8 cellular contexts compared by ENCODE assay signal in genomic region chr19:7340959-7341837, GRCh38. TPM values are rescaled to one million over a fixed set of nuclear protein-coding genes. Genes with fewer than 3 reads are reported as not detected.
DNase-seq lines count a peak whose midpoint lies in the region; ATAC-seq and TF ChIP-seq lines count a peak whose summit lies in the region.

No MANE protein-coding gene starts in this region.

- CTCF ChIA-PET in CD8-positive, alpha-beta memory T cell (lab: Charles Lee): interaction anchor here (0.6 to 3.4 kb wide), 16 partner anchors 9 to 272 kb away, joined by 3 to 31 read pairs (median 4); partner anchors contain the start of gene ZNF557
- CTCF ChIA-PET in PC-3 (lab: Charles Lee): interaction anchor here (0.5 to 1.7 kb wide), 6 partner anchors 13 to 601 kb away, joined by 3 to 11 read pairs (median 6); no protein-coding TSS in a partner anchor

- DNase-seq in CD8-positive, alpha-beta memory T cell: peak; percentile 63 to 85 (median 78)
- DNase-seq in HUDEP-2 (lab: John Stamatoyannopoulos, UW; ENCODE audit: unreplicated experiment in 76 of 76): peak in 64 of 76 experiments; percentile 18 to 84 (median 64)
- peak; percentile 92 for DNase-seq in PC-3
- DNase-seq in activated T-cell treated with anti-CD3 and anti-CD28 coated beads, Interleukin-2, amount 50 U/mL, for 4 hours: peak; percentile 88
- DNase-seq in fibroblast of mammary gland (ENCODE audit: low read depth): peak; percentile 72
- DNase-seq in nephron progenitor cell: peak; percentile 94

- H3K36me3 Mint-ChIP-seq in CD8-positive, alpha-beta memory T cell: peaks cover 0 to 4% (median 0%) of the 10 kb centered on the region in 3 donors
- H3K36me3 Mint-ChIP-seq in activated T-cell treated with anti-CD3 and anti-CD28 coated beads, Interleukin-2, amount 50 U/mL, for 4 hours (ENCODE audit: insufficient read depth): no peaks in the 10 kb centered on the region
- no peaks in the 10 kb centered on the region for H3K36me3 Mint-ChIP-seq in nephron progenitor cell (ENCODE audit: low read depth)
- no peaks in the 10 kb centered on the region for H3K36me3 Mint-ChIP-seq in stimulated activated naive CD8-positive, alpha-beta T cell treated with anti-CD3 and anti-CD28 coated beads, Interleukin-15, Interleukin-2, amounts not matched to agents 100 ng/mL and 50 ng/mL, for 24 hours (ENCODE audit: low read depth)

- H3F3A ChIP-seq in PC-3 (ENCODE audit: low read length, unreplicated experiment): no peaks in the 10 kb centered on the region

- no peak overlapping the region for H3K27ac ChIP-seq in CD8-positive, alpha-beta memory T cell (ENCODE audit: low read depth, low read length)
- no peak overlapping the region for H3K27ac ChIP-seq in PC-3 (ENCODE audit: low read length)

- no peak overlapping the region for H3K4me3 ChIP-seq in CD8-positive, alpha-beta memory T cell (ENCODE audit: low read length)
- peak overlapping the region; percentile 6; the same call in 1 of the 2 replicates for H3K4me3 ChIP-seq in PC-3 (ENCODE audit: low read length)
- H3K4me3 ChIP-seq in fibroblast of mammary gland (ENCODE audit: control insufficient read depth, low read depth, low read length): no peak overlapping the region

- peaks cover 63% of the 10 kb centered on the region for H3K4me1 ChIP-seq in CD8-positive, alpha-beta memory T cell (ENCODE audit: insufficient read depth, low read length)
- 0 out of 2 replicates have a peak, but pooled peaks cover 7% of the 10 kb centered on the region for H3K4me1 ChIP-seq in PC-3 (ENCODE audit: insufficient read depth, low read length)

- H3K9me3 ChIP-seq in CD8-positive, alpha-beta memory T cell (ENCODE audit: low read length): no peaks in the 10 kb centered on the region
- no peaks in the 10 kb centered on the region for H3K9me3 ChIP-seq in PC-3 (ENCODE audit: low read length)

- intact Hi-C loops in PC-3 (cut with micrococcal nuclease): loop anchor here (1.0 to 5.0 kb wide), 3 partner anchors 144 to 239 kb away; no protein-coding TSS in a partner anchor

- no peaks in the 10 kb centered on the region for H3K27me3 ChIP-seq in CD8-positive, alpha-beta memory T cell (ENCODE audit: insufficient read depth, low read length, poor library complexity, severe bottlenecking)
- no peaks in the 10 kb centered on the region; the same call in 1 of the 2 replicates for H3K27me3 ChIP-seq in PC-3 (ENCODE audit: low read length)

- no TSS peak for BruUV-seq in PC-3 (replicated peaks; lab: Mats Ljungman, UMichigan)

- TF ChIP-seq CTCF in PC-3 (conservative IDR thresholded peaks at IDR 0.05; ENCODE audit: low read depth, low read length): peak; percentile 97
- peak; percentile 95 for TF ChIP-seq CTCF in fibroblast of mammary gland (conservative IDR thresholded peaks at IDR 0.05; ENCODE audit: control insufficient read depth, insufficient read depth, low read depth, low read length)
- TF ChIP-seq CTCF in nephron progenitor cell (IDR thresholded peaks at IDR 0.05): peak; percentile 91

- H3K27ac Mint-ChIP-seq in CD8-positive, alpha-beta memory T cell: peak overlapping the region; percentile 61 to 94 (median 77)
- no peak overlapping the region for H3K27ac Mint-ChIP-seq in nephron progenitor cell
- H3K27ac Mint-ChIP-seq in stimulated activated naive CD8-positive, alpha-beta T cell treated with anti-CD3 and anti-CD28 coated beads, Interleukin-15, Interleukin-2, amounts not matched to agents 100 ng/mL and 50 ng/mL, for 24 hours: no peak overlapping the region

- no peak overlapping the region for H3K9ac ChIP-seq in PC-3 (ENCODE audit: low read length)

- H4K20me1 ChIP-seq in PC-3 (ENCODE audit: low read length): no peaks in the 10 kb centered on the region

- H3K36me3 ChIP-seq in CD8-positive, alpha-beta memory T cell (ENCODE audit: insufficient read depth, low read length): no peaks in the 10 kb centered on the region
- no peaks in the 10 kb centered on the region for H3K36me3 ChIP-seq in PC-3 (ENCODE audit: low read depth, low read length)

- POLR2A ChIA-PET in CD8-positive, alpha-beta memory T cell (lab: Charles Lee): interaction anchor here (1.0 kb wide), 1 partner anchor 9 kb away, joined by 3 read pairs; no protein-coding TSS in a partner anchor
- POLR2A ChIA-PET in PC-3 (lab: Charles Lee; ENCODE audit: unreplicated experiment): no interaction called here

- peak overlapping the region; percentile 17 to 64 (median 41) for H3K4me3 Mint-ChIP-seq in CD8-positive, alpha-beta memory T cell
- no peak overlapping the region for H3K4me3 Mint-ChIP-seq in activated T-cell treated with anti-CD3 and anti-CD28 coated beads, Interleukin-2, amount 50 U/mL, for 4 hours
- H3K4me3 Mint-ChIP-seq in nephron progenitor cell: no peak overlapping the region
- H3K4me3 Mint-ChIP-seq in stimulated activated naive CD8-positive, alpha-beta T cell treated with anti-CD3 and anti-CD28 coated beads, Interleukin-15, Interleukin-2, amounts not matched to agents 100 ng/mL and 50 ng/mL, for 24 hours: peak overlapping the region; percentile 35

- H3K79me2 ChIP-seq in PC-3 (ENCODE audit: low read length): no peaks in the 10 kb centered on the region

- H3K9me3 Mint-ChIP-seq in CD8-positive, alpha-beta memory T cell: no peaks in the 10 kb centered on the region
- H3K9me3 Mint-ChIP-seq in activated T-cell treated with anti-CD3 and anti-CD28 coated beads, Interleukin-2, amount 50 U/mL, for 4 hours: no peaks in the 10 kb centered on the region
- H3K9me3 Mint-ChIP-seq in nephron progenitor cell: peaks cover 6% of the 10 kb centered on the region
- H3K9me3 Mint-ChIP-seq in stimulated activated naive CD8-positive, alpha-beta T cell treated with anti-CD3 and anti-CD28 coated beads, Interleukin-15, Interleukin-2, amounts not matched to agents 100 ng/mL and 50 ng/mL, for 24 hours: no peaks in the 10 kb centered on the region

- peak overlapping the region; percentile 60 for H3K4me2 ChIP-seq in PC-3 (ENCODE audit: low read length)

- H3K4me1 Mint-ChIP-seq in CD8-positive, alpha-beta memory T cell: peaks cover 45 to 68% (median 57%) of the 10 kb centered on the region in 3 donors
- peaks cover 48% of the 10 kb centered on the region for H3K4me1 Mint-ChIP-seq in activated T-cell treated with anti-CD3 and anti-CD28 coated beads, Interleukin-2, amount 50 U/mL, for 4 hours (ENCODE audit: low read depth)
- peaks cover 9% of the 10 kb centered on the region for H3K4me1 Mint-ChIP-seq in nephron progenitor cell
- H3K4me1 Mint-ChIP-seq in stimulated activated naive CD8-positive, alpha-beta T cell treated with anti-CD3 and anti-CD28 coated beads, Interleukin-15, Interleukin-2, amounts not matched to agents 100 ng/mL and 50 ng/mL, for 24 hours (ENCODE audit: low read depth): peaks cover 71% of the 10 kb centered on the region

- peak overlapping the region; percentile 85 for H2AFZ ChIP-seq in PC-3 (ENCODE audit: low read length)

- no peaks in the 10 kb centered on the region for H3K9me2 ChIP-seq in PC-3 (replicated peaks; ENCODE audit: low read length)

- H3K27me3 Mint-ChIP-seq in CD8-positive, alpha-beta memory T cell: no peaks in the 10 kb centered on the region
- no peaks in the 10 kb centered on the region for H3K27me3 Mint-ChIP-seq in activated T-cell treated with anti-CD3 and anti-CD28 coated beads, Interleukin-2, amount 50 U/mL, for 4 hours (ENCODE audit: low read depth)
- H3K27me3 Mint-ChIP-seq in nephron progenitor cell (ENCODE audit: low read depth, poor library complexity): peaks cover 34% of the 10 kb centered on the region
- H3K27me3 Mint-ChIP-seq in stimulated activated naive CD8-positive, alpha-beta T cell treated with anti-CD3 and anti-CD28 coated beads, Interleukin-15, Interleukin-2, amounts not matched to agents 100 ng/mL and 50 ng/mL, for 24 hours: no peaks in the 10 kb centered on the region

- ATAC-seq in PC-3: peak; percentile 59
- peak; percentile 15 to 44 for ATAC-seq in activated T-cell treated with anti-CD3 and anti-CD28 coated beads, Interleukin-2, amount 50 U/mL, for 4 hours
- ATAC-seq in GM18511 (IDR thresholded peaks at IDR 0.05; ENCODE audit: unreplicated experiment): no peak

RNA-seq across cellular contexts. Expression of gene ARHGEF18, which starts 7.5 kb away (rescaled TPM):
- 10 to 100 TPM; 51.0 to 53.3 TPM for total RNA-seq in CD8-positive, alpha-beta memory T cell
- polyA plus RNA-seq in CD8-positive, alpha-beta memory T cell: 9.6 TPM
- total RNA-seq in PC-3 (2014; rRNA removed): 65.1 and 66.8 TPM in 2 replicates
- 10 to 100 TPM; 33.2 to 38.6 (median 35.4) TPM for total RNA-seq in activated T-cell treated with anti-CD3 and anti-CD28 coated beads, Interleukin-2, amount 50 U/mL, for 4 hours

RNA-seq across cellular contexts. Expression of gene INSR, which starts 47.0 kb away (rescaled TPM):
- 1 to 10 TPM; 1.2 TPM for total RNA-seq in CD8-positive, alpha-beta memory T cell
- not detected for polyA plus RNA-seq in CD8-positive, alpha-beta memory T cell
- 13.7 and 41.5 TPM in 2 replicates for total RNA-seq in PC-3 (2014; rRNA removed)
- total RNA-seq in activated T-cell treated with anti-CD3 and anti-CD28 coated beads, Interleukin-2, amount 50 U/mL, for 4 hours: 1 to 10 TPM; 1.3 to 2.3 (median 1.6) TPM

Comparison
In these comparisons a context has a peak if more than half of its experiments do, and no peak if none do; other contexts are left out.
1. H3K27ac Mint-ChIP-seq: peak in CD8-positive, alpha-beta memory T cell (8 of 8); none in nephron progenitor cell (single experiment) and stimulated activated naive CD8-positive, alpha-beta T cell treated with anti-CD3 and anti-CD28 coated beads, Interleukin-15, Interleukin-2, amounts not matched to agents 100 ng/mL and 50 ng/mL, for 24 hours (single experiment).
2. H3K4me3 Mint-ChIP-seq: peak in CD8-positive, alpha-beta memory T cell (7 of 7) and stimulated activated naive CD8-positive, alpha-beta T cell treated with anti-CD3 and anti-CD28 coated beads, Interleukin-15, Interleukin-2, amounts not matched to agents 100 ng/mL and 50 ng/mL, for 24 hours (single experiment); none in activated T-cell treated with anti-CD3 and anti-CD28 coated beads, Interleukin-2, amount 50 U/mL, for 4 hours (single experiment) and nephron progenitor cell (single experiment).
3. Peak in every context shown above with its lines, with median percentiles within 50 percentile points of each other: DNase-seq and CTCF ChIP-seq.